ENCODE assay signal across 21 cellular contexts in the genomic region with DNA sequence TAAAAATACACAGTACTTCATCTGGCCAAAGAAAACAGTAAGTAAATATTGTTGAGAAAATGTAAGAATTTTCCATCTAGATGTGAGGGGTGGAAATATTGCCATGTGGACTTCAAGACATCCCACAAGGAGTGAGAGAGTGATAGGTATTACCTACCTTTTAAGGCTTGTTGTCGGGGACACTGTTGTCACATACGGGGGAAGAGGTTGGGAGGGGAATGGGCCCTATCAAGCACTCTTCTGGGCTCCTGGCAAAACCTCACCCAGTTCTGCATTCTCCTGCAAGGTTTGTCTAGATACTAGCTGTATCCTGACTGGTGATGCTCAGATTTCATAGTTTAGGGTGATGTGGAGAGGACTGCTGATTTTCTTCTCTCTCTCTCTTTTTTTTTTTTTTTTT.
"Had no signal": no experiment of that assay in that cellular context is flagged by ENCODE, and none has a peak within 500 bp of the region (broad histone marks: within the 10 kb centered on the region; RNA-seq: fewer than 3 reads in every experiment).

No MANE protein-coding gene starts in this region.

- DNase-seq: cortex of kidney; dorsolateral prefrontal cortex; effector CD8-positive, alpha-beta T cell; gastrocnemius medialis; heart right ventricle; hypothalamus; kidney glomerular epithelial cell; midbrain; occipital lobe; posterior cingulate gyrus; stimulated activated CD4-positive, alpha-beta T cell treated with anti-CD3 and anti-CD28 coated beads, Interleukin-2, amount 100 ng/mL, for 24 hours; stimulated activated CD4-positive, alpha-beta T cell treated with anti-CD3 and anti-CD28 coated beads, Interleukin-4, amount 100 ng/mL, for 4 hours; stimulated activated naive B cell treated with anti-CD40 and anti-IgM and Interleukin-4, amounts not matched to agents 10 μg/mL and 1 μg/mL and 100 μg/mL, for 72 hours; stimulated activated naive CD8-positive, alpha-beta T cell treated with anti-CD3 and anti-CD28 coated beads, Interleukin-15, amount 100 ng/mL, for 72 hours; testis; trophoblast cell had no signal

- H3K4me3 ChIP-seq: dorsolateral prefrontal cortex, gastrocnemius medialis, heart right ventricle, skin epidermis, testis had no signal

- H3K27ac ChIP-seq: dorsolateral prefrontal cortex, skin epidermis, testis had no signal

- H3K36me3 ChIP-seq: gastrocnemius medialis, heart right ventricle had no signal

- H3K27me3 ChIP-seq: dorsolateral prefrontal cortex, gastrocnemius medialis, heart right ventricle, testis had no signal

- ATAC-seq: esophagus mucosa; gastrocnemius medialis; natural killer cell treated with Interleukin-12 subunit alpha and Interleukin-12 subunit beta and Interleukin-15 and Interleukin-18, amount 100 ng/mL, for 72 hours; sciatic nerve; stimulated activated naive B cell treated with anti-CD40 and anti-IgM and Interleukin-4, amounts not matched to agents 10 μg/mL and 1 μg/mL and 100 μg/mL, for 72 hours; stimulated activated naive CD8-positive, alpha-beta T cell treated with anti-CD3 and anti-CD28 coated beads, Interleukin-15, amount 100 ng/mL, for 72 hours had no signal

- H3K9me3 ChIP-seq: gastrocnemius medialis, heart right ventricle, testis had no signal

- FAIRE-seq: islet of Langerhans had no signal
